8 cellular contexts compared by ENCODE assay signal in genomic region chr17:32875904-32876413, GRCh38. TPM values are rescaled to one million over a fixed set of nuclear protein-coding genes. Genes with fewer than 3 reads are reported as not detected.
DNase-seq lines count a peak whose midpoint lies in the region; ATAC-seq and TF ChIP-seq lines count a peak whose summit lies in the region.

No MANE protein-coding gene starts in this region.

- H3K9me3 ChIP-seq in skeletal muscle satellite cell (replicated peaks; ENCODE audit: low read length) = no peaks in the 10 kb centered on the region

- no peak for ATAC-seq in HG02571 (IDR thresholded peaks at IDR 0.05; ENCODE audit: unreplicated experiment)

- peaks cover 24% of the 10 kb centered on the region for H3K4me1 ChIP-seq in skeletal muscle satellite cell (ENCODE audit: control insufficient read depth, insufficient read depth, low read length)

- DNase-seq in NCI-H1105 treated with DMSO at 0.1 percent for 48 hours (lab: John Stamatoyannopoulos, UW) (peak; percentile 45), NCI-H1105 (lab: John Stamatoyannopoulos, UW) (no peak), glomerular visceral epithelial cell (ENCODE audit: extremely low spot score) (peak; percentile 37), GM20000 (ENCODE audit: low spot score) (no peak), foreskin melanocyte (no peak)

- H3K27ac ChIP-seq in VCaP = peak overlapping the region; percentile 96

- TF ChIP-seq CTCF in VCaP (conservative IDR thresholded peaks at IDR 0.05) = no peak
- TF ChIP-seq CTCF in GM20000 (IDR thresholded peaks at IDR 0.05; ENCODE audit: extremely low read depth, missing control alignments) = no peak

- peak overlapping the region; percentile 95 for H3K4me2 ChIP-seq in skeletal muscle satellite cell (ENCODE audit: low read length)

- no peaks in the 10 kb centered on the region for H3K36me3 ChIP-seq in skeletal muscle satellite cell (ENCODE audit: insufficient read depth, low read length)

- peak overlapping the region; percentile 93 for H3K4me3 ChIP-seq in skeletal muscle satellite cell (ENCODE audit: low read length)

- no peaks in the 10 kb centered on the region for H3K27me3 ChIP-seq in skeletal muscle satellite cell (ENCODE audit: control insufficient read depth, insufficient read depth, low read length)

- peak overlapping the region; percentile 83 for H3K9ac ChIP-seq in skeletal muscle satellite cell (ENCODE audit: low read depth, low read length)

RNA-seq across cellular contexts. Expression of gene MYO1D, which starts 1.0 kb away (rescaled TPM):
- total RNA-seq in skeletal muscle satellite cell (2012; rRNA removed) = 5.8 and 14.6 TPM in 2 replicates

RNA-seq across cellular contexts. Expression of gene TMEM98, which starts 52.0 kb away (rescaled TPM):
- 16.2 and 52.9 TPM in 2 replicates for total RNA-seq in skeletal muscle satellite cell (2012; rRNA removed)

Comparison
In these comparisons a context has a peak if more than half of its experiments do, and no peak if none do; other contexts are left out.
1. DNase-seq: peak in NCI-H1105 treated with DMSO at 0.1 percent for 48 hours (single experiment) and glomerular visceral epithelial cell (single experiment); none in NCI-H1105 (single experiment), GM20000 (single experiment) and foreskin melanocyte (single experiment).